Comparison of ENCODE assay signal across 9 cellular contexts in the genomic region with DNA sequence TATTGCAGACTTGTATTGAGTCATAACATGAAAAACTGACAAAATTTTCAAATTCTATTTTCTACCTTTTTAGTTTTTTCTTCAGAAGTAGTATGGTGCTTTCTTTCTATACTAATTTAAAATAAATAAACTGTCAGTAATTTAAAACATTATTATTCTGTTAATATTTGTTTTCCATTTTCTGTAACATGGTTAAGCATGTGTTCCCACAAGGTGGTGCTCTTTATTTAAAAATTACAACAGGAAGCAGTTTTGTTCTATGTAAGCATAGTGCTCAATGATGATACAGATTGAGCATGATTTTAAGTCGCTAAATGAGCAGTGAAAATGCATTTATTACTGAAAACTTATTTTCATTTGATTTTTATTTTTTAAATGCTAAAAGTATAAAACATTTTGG.
DNase-seq lines count a peak whose midpoint lies in the region; ATAC-seq and TF ChIP-seq lines count a peak whose summit lies in the region.
"Had no signal": no experiment of that assay in that cellular context is flagged by ENCODE, and none has a peak within 500 bp of the region (broad histone marks: within the 10 kb centered on the region; RNA-seq: fewer than 3 reads in every experiment).

No MANE protein-coding gene starts in this region.

- no peak overlapping the region for H3K4me3 Mint-ChIP-seq in stimulated activated memory B cell treated with anti-CD40 and anti-IgM and Interleukin-4, amounts not matched to agents 10 μg/mL and 1 μg/mL and 100 μg/mL, for 72 hours
- H3K4me3 Mint-ChIP-seq: CD8-positive, alpha-beta memory T cell had no signal

- H3K27me3 Mint-ChIP-seq in stimulated activated memory B cell treated with anti-CD40 and anti-IgM and Interleukin-4, amounts not matched to agents 10 μg/mL and 1 μg/mL and 100 μg/mL, for 72 hours, result no peaks in the 10 kb centered on the region
- H3K27me3 Mint-ChIP-seq: CD8-positive, alpha-beta memory T cell had no signal

- H3K27me3 ChIP-seq in right atrium auricular region (no peaks in the 10 kb centered on the region), ovary (no peaks in the 10 kb centered on the region)

- H3K36me3 ChIP-seq in right atrium auricular region, result no peaks in the 10 kb centered on the region
- no peaks in the 10 kb centered on the region for H3K36me3 ChIP-seq in ovary

- H3K9me3 ChIP-seq in right atrium auricular region (no peaks in the 10 kb centered on the region), ovary (no peaks in the 10 kb centered on the region)

- ATAC-seq in Right ventricle myocardium superior (ENCODE audit: poor library complexity) (peak; percentile 66), HG03442 (IDR thresholded peaks at IDR 0.05; ENCODE audit: unreplicated experiment) (peak; percentile 67)
- ATAC-seq in stimulated activated memory B cell treated with anti-CD40 and anti-IgM and Interleukin-4, amounts not matched to agents 10 μg/mL and 1 μg/mL and 100 μg/mL, for 72 hours, result no peak

- intact Hi-C loops in Right ventricle myocardium superior (cut with DNase I), result loop anchor here (5.0 kb wide), 1 partner anchor 683 kb away; no protein-coding TSS in a partner anchor
- intact Hi-C loops in ovary (cut with DNase I), result no loop called here

- no peak overlapping the region for H3K27ac ChIP-seq in right atrium auricular region
- no peak overlapping the region for H3K27ac ChIP-seq in ovary

- H3K9me3 Mint-ChIP-seq in stimulated activated memory B cell treated with anti-CD40 and anti-IgM and Interleukin-4, amounts not matched to agents 10 μg/mL and 1 μg/mL and 100 μg/mL, for 72 hours, result peaks cover 3% of the 10 kb centered on the region
- H3K9me3 Mint-ChIP-seq: CD8-positive, alpha-beta memory T cell had no signal

- H3K36me3 Mint-ChIP-seq in stimulated activated memory B cell treated with anti-CD40 and anti-IgM and Interleukin-4, amounts not matched to agents 10 μg/mL and 1 μg/mL and 100 μg/mL, for 72 hours, result no peaks in the 10 kb centered on the region
- H3K36me3 Mint-ChIP-seq: CD8-positive, alpha-beta memory T cell had no signal

- TF ChIP-seq CTCF in right atrium auricular region (IDR thresholded peaks at IDR 0.05) (peak in 1 of 2 donors; percentile 63), ovary (IDR thresholded peaks at IDR 0.05) (peak in 1 of 3 donors; percentile 14)

- TF ChIP-seq POLR2A in ovary (IDR thresholded peaks at IDR 0.05), result no peak

- no peak for TF ChIP-seq EP300 in ovary (IDR thresholded peaks at IDR 0.05)

- no peak overlapping the region for H3K27ac Mint-ChIP-seq in stimulated activated memory B cell treated with anti-CD40 and anti-IgM and Interleukin-4, amounts not matched to agents 10 μg/mL and 1 μg/mL and 100 μg/mL, for 72 hours
- H3K27ac Mint-ChIP-seq: CD8-positive, alpha-beta memory T cell had no signal

- H3K4me3 ChIP-seq in right atrium auricular region (no peak overlapping the region), ovary (no peak overlapping the region)

- WGBS in ovary, 3 donors, result 2 to 5% (median 3%) methylated on average over 1 of the region's 1 CpG

- H3K4me1 Mint-ChIP-seq in stimulated activated memory B cell treated with anti-CD40 and anti-IgM and Interleukin-4, amounts not matched to agents 10 μg/mL and 1 μg/mL and 100 μg/mL, for 72 hours, result no peaks in the 10 kb centered on the region
- H3K4me1 Mint-ChIP-seq: CD8-positive, alpha-beta memory T cell had no signal

- no peaks in the 10 kb centered on the region for H3K4me1 ChIP-seq in right atrium auricular region
- H3K4me1 ChIP-seq in ovary (ENCODE audit: insufficient read depth), result no peaks in the 10 kb centered on the region

- no peak for DNase-seq in Right ventricle myocardium superior
- DNase-seq in right atrium auricular region (ENCODE audit: low spot score), result no peak
- peak; percentile 85 for DNase-seq in NCI-H69 (lab: John Stamatoyannopoulos, UW)
- DNase-seq in cerebellar cortex (ENCODE audit: low spot score), result peak; percentile 76
- DNase-seq in midbrain (lab: John Stamatoyannopoulos, UW), result peak; percentile 71
- no peak for DNase-seq in ovary

Comparison
In these comparisons a context has a peak if more than half of its experiments do, and no peak if none do; other contexts are left out.
1. DNase-seq: peak in NCI-H69 (single experiment), cerebellar cortex (single experiment) and midbrain (single experiment); none in Right ventricle myocardium superior (single experiment), right atrium auricular region (single experiment) and ovary (0 of 5).